In genomic region chr2:46062637-46063412, GRCh38 we compare ENCODE assay signal across 8 cellular contexts.
A peak's percentile ranks its signal among the peaks of the same experiment; 100 is the strongest.
DNase-seq lines count a peak whose midpoint lies in the region; ATAC-seq and TF ChIP-seq lines count a peak whose summit lies in the region.

No MANE protein-coding gene starts in this region.

- H3K36me3 ChIP-seq in DOHH2 (ENCODE audit: control insufficient read depth, low read length) = no peaks in the 10 kb centered on the region
- H3K36me3 ChIP-seq in MM.1S (replicated peaks; ENCODE audit: insufficient read depth, low read length) = no peaks in the 10 kb centered on the region
- no peaks in the 10 kb centered on the region for H3K36me3 ChIP-seq in SJSA1
- H3K36me3 ChIP-seq in ovary = no peaks in the 10 kb centered on the region
- no peaks in the 10 kb centered on the region for H3K36me3 ChIP-seq in thoracic aorta

- H3F3A ChIP-seq in DOHH2 (ENCODE audit: control insufficient read depth, insufficient read depth) (no peaks in the 10 kb centered on the region), MM.1S (ENCODE audit: insufficient read depth, low read length) (no peaks in the 10 kb centered on the region)

- 47 to 53% (median 53%) methylated on average over 15 of the region's 15 CpGs for WGBS in ovary, 3 donors

- no peak overlapping the region for H3K9ac ChIP-seq in MM.1S (ENCODE audit: low read length)

- no peak overlapping the region for H3K27ac ChIP-seq in DOHH2 (ENCODE audit: low read depth, low read length)
- H3K27ac ChIP-seq in MM.1S (ENCODE audit: low read length) = no peak overlapping the region
- H3K27ac ChIP-seq in SJSA1 = peak overlapping the region; percentile 57
- no peak overlapping the region for H3K27ac ChIP-seq in ovary
- no peak overlapping the region for H3K27ac ChIP-seq in thoracic aorta

- no peak for TF ChIP-seq EP300 in ovary (IDR thresholded peaks at IDR 0.05)

- TF ChIP-seq POLR2A in ovary (IDR thresholded peaks at IDR 0.05) = no peak

- no peaks in the 10 kb centered on the region for H4K20me1 ChIP-seq in DOHH2 (ENCODE audit: control insufficient read depth, insufficient read depth, low read depth, low read length)
- no peaks in the 10 kb centered on the region for H4K20me1 ChIP-seq in MM.1S (ENCODE audit: insufficient read depth, low read length)

- ATAC-seq in thoracic aorta (ENCODE audit: insufficient number of reproducible peaks, low FRiP score, low read depth) = peak; percentile 62
- no peak for ATAC-seq in GM21529 (IDR thresholded peaks at IDR 0.05; ENCODE audit: unreplicated experiment)

- no peaks in the 10 kb centered on the region for H3K27me3 ChIP-seq in DOHH2 (ENCODE audit: control insufficient read depth, low read length)
- H3K27me3 ChIP-seq in MM.1S (replicated peaks; ENCODE audit: insufficient read depth, low read length) = no peaks in the 10 kb centered on the region
- H3K27me3 ChIP-seq in SJSA1 (replicated peaks) = no peaks in the 10 kb centered on the region
- no peaks in the 10 kb centered on the region for H3K27me3 ChIP-seq in ovary
- no peaks in the 10 kb centered on the region for H3K27me3 ChIP-seq in thoracic aorta (replicated peaks; ENCODE audit: insufficient read depth)

- H2AFZ ChIP-seq in MM.1S (ENCODE audit: low read length) = no peak overlapping the region

- intact Hi-C loops in ovary (cut with DNase I) = loop anchor here (5.0 to 10.0 kb wide), 3 partner anchors 68 to 304 kb away; partner anchors contain the start of gene EPAS1 (in 1 of the 4)

- no peaks in the 10 kb centered on the region for H3K79me2 ChIP-seq in DOHH2 (ENCODE audit: control insufficient read depth, low read length)
- H3K79me2 ChIP-seq in MM.1S (ENCODE audit: low read length) = no peaks in the 10 kb centered on the region

- H3K9me3 ChIP-seq in DOHH2 (ENCODE audit: control insufficient read depth, insufficient read depth, low read length) = no peaks in the 10 kb centered on the region
- H3K9me3 ChIP-seq in MM.1S (replicated peaks; ENCODE audit: insufficient read depth, low read length) = no peaks in the 10 kb centered on the region
- H3K9me3 ChIP-seq in SJSA1 (replicated peaks) = no peaks in the 10 kb centered on the region
- H3K9me3 ChIP-seq in ovary = no peaks in the 10 kb centered on the region
- H3K9me3 ChIP-seq in thoracic aorta = no peaks in the 10 kb centered on the region

- peak; percentile 86 for TF ChIP-seq CTCF in DOHH2 (IDR thresholded peaks at IDR 0.05; ENCODE audit: low read depth, low read length, poor library complexity, severe bottlenecking)
- TF ChIP-seq CTCF in MM.1S (IDR thresholded peaks at IDR 0.05; ENCODE audit: low read length) = peak; percentile 89
- peak; percentile 75 to 88 (median 77) for TF ChIP-seq CTCF in ovary (IDR thresholded peaks at IDR 0.05)
- TF ChIP-seq CTCF in thoracic aorta (IDR thresholded peaks at IDR 0.05) = peak; percentile 90

- H3K4me2 ChIP-seq in DOHH2 (ENCODE audit: low read length) (no peak overlapping the region), MM.1S (ENCODE audit: low read depth, low read length) (no peak overlapping the region)

- H3K9me2 ChIP-seq in DOHH2 (replicated peaks; ENCODE audit: control insufficient read depth, low read length) (no peaks in the 10 kb centered on the region), MM.1S (replicated peaks; ENCODE audit: insufficient read depth, low read length) (no peaks in the 10 kb centered on the region)

- H3K4me1 ChIP-seq in DOHH2 (ENCODE audit: control insufficient read depth, low read length) = no peaks in the 10 kb centered on the region
- H3K4me1 ChIP-seq in MM.1S (ENCODE audit: low read length) = no peaks in the 10 kb centered on the region
- peaks cover 56% of the 10 kb centered on the region for H3K4me1 ChIP-seq in SJSA1 (replicated peaks)
- H3K4me1 ChIP-seq in ovary (ENCODE audit: insufficient read depth) = peaks cover 1% of the 10 kb centered on the region
- H3K4me1 ChIP-seq in thoracic aorta (ENCODE audit: control insufficient read depth in 1 of 2, low read depth in 2 of 2) = peaks cover 0 to 24% of the 10 kb centered on the region in 2 donors

- H3K4me3 ChIP-seq in DOHH2 (ENCODE audit: low read length) = no peak overlapping the region
- no peak overlapping the region for H3K4me3 ChIP-seq in MM.1S (ENCODE audit: low read length)
- no peak overlapping the region for H3K4me3 ChIP-seq in SJSA1
- H3K4me3 ChIP-seq in ovary = no peak overlapping the region
- no peak overlapping the region for H3K4me3 ChIP-seq in thoracic aorta

- DNase-seq in MM.1S (peak; percentile 68), SJSA1 (ENCODE audit: low read depth in 1 of 2, low spot score in 2 of 2) (peak; percentile 85 to 91), germinal center (ENCODE audit: low spot score) (peak; percentile 65), ovary (peak; percentile 72 to 90 (median 77)), thoracic aorta (ENCODE audit: low spot score) (peak; percentile 74)
- DNase-seq in activated effector memory CD4-positive, alpha-beta T cell treated with Interleukin-2 at 50 U/mL for 16 hours = peak; percentile 22

Comparison
In these comparisons a context has a peak if more than half of its experiments do, and no peak if none do; other contexts are left out.
1. DNase-seq: peak in every context shown above with its lines; median percentile 88 in SJSA1; 77 in ovary; 74 in thoracic aorta; 68 in MM.1S; 65 in germinal center; 22 in activated effector memory CD4-positive, alpha-beta T cell treated with Interleukin-2 at 50 U/mL for 16 hours.